ENCODE assay signal across 14 cellular contexts in genomic region chr4:55078987-55079386, GRCh38. TPM values are rescaled to one million over a fixed set of nuclear protein-coding genes. Genes with fewer than 3 reads are reported as not detected.
DNase-seq lines count a peak whose midpoint lies in the region; ATAC-seq and TF ChIP-seq lines count a peak whose summit lies in the region.
"Had no signal": no experiment of that assay in that cellular context is flagged by ENCODE, and none has a peak within 500 bp of the region (broad histone marks: within the 10 kb centered on the region; RNA-seq: fewer than 3 reads in every experiment).

No MANE protein-coding gene starts in this region.

- peak; percentile 30 for DNase-seq in EL
- DNase-seq in adipocyte (ENCODE audit: low read depth) = no peak
- DNase-seq in Right ventricle myocardium superior = peak; percentile 80
- no peak for DNase-seq in activated CD8-positive, alpha-beta memory T cell treated with anti-CD3 and anti-CD28 coated beads, Interleukin-2, amount 10 ng/mL, durations not matched to agents 7 days and 5 days
- DNase-seq in activated naive CD8-positive, alpha-beta T cell treated with anti-CD3 and anti-CD28 coated beads for 36 hours = no peak
- no peak for DNase-seq in NCI-H526 (lab: John Stamatoyannopoulos, UW)
- no peak for DNase-seq in MV-4-11 (lab: John Stamatoyannopoulos, UW)
- DNase-seq: activated naive CD8-positive, alpha-beta T cell treated with anti-CD3 and anti-CD28 coated beads, Interleukin-2, amount 50 U/mL, for 24 hours; GDM1; HCEC 1CT; NCI-H446 treated with DMSO at 0.1 percent for 48 hours had no signal

- no peaks in the 10 kb centered on the region for H3K4me1 Mint-ChIP-seq in activated CD8-positive, alpha-beta memory T cell treated with anti-CD3 and anti-CD28 coated beads, Interleukin-2, amount 10 ng/mL, durations not matched to agents 7 days and 5 days
- peaks cover 8% of the 10 kb centered on the region for H3K4me1 Mint-ChIP-seq in activated naive CD8-positive, alpha-beta T cell treated with anti-CD3 and anti-CD28 coated beads for 36 hours
- H3K4me1 Mint-ChIP-seq: B cell had no signal

- H3K9me3 Mint-ChIP-seq in activated CD8-positive, alpha-beta memory T cell treated with anti-CD3 and anti-CD28 coated beads, Interleukin-2, amount 10 ng/mL, durations not matched to agents 7 days and 5 days (ENCODE audit: low read depth) = no peaks in the 10 kb centered on the region
- no peaks in the 10 kb centered on the region for H3K9me3 Mint-ChIP-seq in activated naive CD8-positive, alpha-beta T cell treated with anti-CD3 and anti-CD28 coated beads for 36 hours
- H3K9me3 Mint-ChIP-seq: activated naive CD8-positive, alpha-beta T cell treated with anti-CD3 and anti-CD28 coated beads, Interleukin-2, amount 50 U/mL, for 24 hours had no signal

- TF ChIP-seq CTCF in parathyroid adenoma (IDR thresholded peaks at IDR 0.05) = no peak

- H3K36me3 Mint-ChIP-seq in activated CD8-positive, alpha-beta memory T cell treated with anti-CD3 and anti-CD28 coated beads, Interleukin-2, amount 10 ng/mL, durations not matched to agents 7 days and 5 days = no peaks in the 10 kb centered on the region
- no peaks in the 10 kb centered on the region for H3K36me3 Mint-ChIP-seq in activated naive CD8-positive, alpha-beta T cell treated with anti-CD3 and anti-CD28 coated beads for 36 hours

- no peaks in the 10 kb centered on the region for H3K79me2 ChIP-seq in parathyroid adenoma

- H3K27me3 ChIP-seq in adipocyte (replicated peaks; ENCODE audit: control insufficient read depth, insufficient read depth, low read length) = no peaks in the 10 kb centered on the region
- no peaks in the 10 kb centered on the region for H3K27me3 ChIP-seq in parathyroid adenoma (ENCODE audit: control insufficient read depth, insufficient read depth, low read length)

- peaks cover 16% of the 10 kb centered on the region for H3K4me1 ChIP-seq in adipocyte (ENCODE audit: control insufficient read depth, insufficient read depth, low read length)
- no peaks in the 10 kb centered on the region for H3K4me1 ChIP-seq in parathyroid adenoma

- no peak overlapping the region for H3K4me3 Mint-ChIP-seq in activated CD8-positive, alpha-beta memory T cell treated with anti-CD3 and anti-CD28 coated beads, Interleukin-2, amount 10 ng/mL, durations not matched to agents 7 days and 5 days
- no peak overlapping the region for H3K4me3 Mint-ChIP-seq in activated naive CD8-positive, alpha-beta T cell treated with anti-CD3 and anti-CD28 coated beads for 36 hours
- H3K4me3 Mint-ChIP-seq: activated naive CD8-positive, alpha-beta T cell treated with anti-CD3 and anti-CD28 coated beads, Interleukin-2, amount 50 U/mL, for 24 hours; B cell had no signal

- H3K27me3 Mint-ChIP-seq in activated CD8-positive, alpha-beta memory T cell treated with anti-CD3 and anti-CD28 coated beads, Interleukin-2, amount 10 ng/mL, durations not matched to agents 7 days and 5 days = no peaks in the 10 kb centered on the region
- H3K27me3 Mint-ChIP-seq in activated naive CD8-positive, alpha-beta T cell treated with anti-CD3 and anti-CD28 coated beads for 36 hours = peaks cover 44% of the 10 kb centered on the region
- H3K27me3 Mint-ChIP-seq: B cell had no signal

- peak; percentile 82 for ATAC-seq in Right ventricle myocardium superior (ENCODE audit: poor library complexity)
- ATAC-seq in activated CD8-positive, alpha-beta memory T cell treated with anti-CD3 and anti-CD28 coated beads, Interleukin-2, amount 10 ng/mL, durations not matched to agents 7 days and 5 days = no peak
- ATAC-seq: activated naive CD8-positive, alpha-beta T cell treated with anti-CD3 and anti-CD28 coated beads, Interleukin-2, amount 50 U/mL, for 24 hours; SK-N-SH treated with all-trans-retinoic acid at 6 μM for 48 hours had no signal

- intact Hi-C loops in Right ventricle myocardium superior (cut with DNase I) = no loop called here

- H3K9me3 ChIP-seq in adipocyte (ENCODE audit: control insufficient read depth, low read length) = no peaks in the 10 kb centered on the region
- no peaks in the 10 kb centered on the region for H3K9me3 ChIP-seq in parathyroid adenoma (ENCODE audit: control insufficient read depth, low read length)

- no peaks in the 10 kb centered on the region for H3K36me3 ChIP-seq in adipocyte (ENCODE audit: control insufficient read depth, insufficient read depth, low read length, severe bottlenecking)
- H3K36me3 ChIP-seq in parathyroid adenoma (ENCODE audit: control insufficient read depth, insufficient read depth, low read length) = no peaks in the 10 kb centered on the region

- CTCF ChIA-PET in activated CD8-positive, alpha-beta memory T cell treated with anti-CD3 and anti-CD28 coated beads, Interleukin-2, amount 10 ng/mL, durations not matched to agents 7 days and 5 days (lab: Charles Lee) = no interaction called here

- H3K4me3 ChIP-seq in adipocyte (ENCODE audit: low read length) (peak overlapping the region; percentile 40), parathyroid adenoma (ENCODE audit: low read depth, low read length) (no peak overlapping the region)

- H3K4me2 ChIP-seq in parathyroid adenoma (ENCODE audit: low read length) = no peak overlapping the region

- H3K27ac Mint-ChIP-seq in activated CD8-positive, alpha-beta memory T cell treated with anti-CD3 and anti-CD28 coated beads, Interleukin-2, amount 10 ng/mL, durations not matched to agents 7 days and 5 days = no peak overlapping the region
- H3K27ac Mint-ChIP-seq in activated naive CD8-positive, alpha-beta T cell treated with anti-CD3 and anti-CD28 coated beads for 36 hours = no peak overlapping the region
- H3K27ac Mint-ChIP-seq: activated naive CD8-positive, alpha-beta T cell treated with anti-CD3 and anti-CD28 coated beads, Interleukin-2, amount 50 U/mL, for 24 hours; B cell had no signal

- no peak overlapping the region for H3K9ac ChIP-seq in adipocyte (ENCODE audit: low read length)
- H3K9ac ChIP-seq in parathyroid adenoma = no peak overlapping the region

- no peak overlapping the region for H2AFZ ChIP-seq in parathyroid adenoma

- peak overlapping the region; percentile 60 for H3K27ac ChIP-seq in parathyroid adenoma

RNA-seq across cellular contexts. Expression of gene KDR, which starts 46.4 kb away (rescaled TPM):
- 21.2 TPM for total RNA-seq in Right ventricle myocardium superior
- not detected for total RNA-seq in activated CD8-positive, alpha-beta memory T cell treated with anti-CD3 and anti-CD28 coated beads, Interleukin-2, amount 10 ng/mL, durations not matched to agents 7 days and 5 days
- under 1 TPM; 0.08 to 0.12 TPM for total RNA-seq in activated naive CD8-positive, alpha-beta T cell treated with anti-CD3 and anti-CD28 coated beads for 36 hours
- total RNA-seq: B cell had no signal

Comparison
In these comparisons a context has a peak if more than half of its experiments do, and no peak if none do; other contexts are left out.
1. DNase-seq: peak in EL (single experiment) and Right ventricle myocardium superior (single experiment); none in adipocyte (single experiment), activated CD8-positive, alpha-beta memory T cell treated with anti-CD3 and anti-CD28 coated beads, Interleukin-2, amount 10 ng/mL, durations not matched to agents 7 days and 5 days (single experiment), activated naive CD8-positive, alpha-beta T cell treated with anti-CD3 and anti-CD28 coated beads for 36 hours (single experiment), NCI-H526 (0 of 2) and MV-4-11 (single experiment).
2. RNA of gene KDR, which starts 46.4 kb away (total RNA-seq): 21.2 TPM in Right ventricle myocardium superior (single experiment); 0.08 to 0.12 TPM in activated naive CD8-positive, alpha-beta T cell treated with anti-CD3 and anti-CD28 coated beads for 36 hours and not detected in activated CD8-positive, alpha-beta memory T cell treated with anti-CD3 and anti-CD28 coated beads, Interleukin-2, amount 10 ng/mL, durations not matched to agents 7 days and 5 days; every median in the first group is over 10 times any median in the second.